In genomic region chr11:103890654-103891053, GRCh38 we compare ENCODE assay signal across 2 cellular contexts.
A peak's percentile ranks its signal among the peaks of the same experiment; 100 is the strongest.
TF ChIP-seq lines count a peak whose summit lies in the region.

No MANE protein-coding gene starts in this region.

TF ChIP-seq in A549, 52 proteins besides CTCF, POLR2A, EP300 and RAD21:
- TF ChIP-seq MAFK (IDR thresholded peaks at IDR 0.05; ENCODE audit: partially characterized antibody) (peak; percentile 58), HDAC2 (IDR thresholded peaks at IDR 0.05) (no peak)

TF ChIP-seq in K562, 482 proteins besides CTCF, POLR2A, EP300 and RAD21:
- TF ChIP-seq ZNF316 (IDR thresholded peaks at IDR 0.05) = peak; percentile 48; the same call in 1 of the 2 replicates
- TF ChIP-seq AFF1 (IDR thresholded peaks at IDR 0.05; ENCODE audit: low read depth in 1 of 2, partially characterized antibody in 2 of 2) = no peak
- no peak for TF ChIP-seq MLLT1 (IDR thresholded peaks at IDR 0.05)
- no peak for TF ChIP-seq THRB (CRISPR knock-in tag; conservative IDR thresholded peaks at IDR 0.05)
- TF ChIP-seq TBL1XR1 (IDR thresholded peaks at IDR 0.05; ENCODE audit: low read length in 2 of 2) = no peak
- TF ChIP-seq ZNF407 (IDR thresholded peaks at IDR 0.05; ENCODE audit: low read depth) = no peak
- peak; percentile 28; the same call in 1 of the 2 replicates for TF ChIP-seq C11orf30 (IDR thresholded peaks at IDR 0.05; ENCODE audit: low read depth)
